17 cellular contexts compared by ENCODE assay signal in genomic region chr1:173481195-173481772, GRCh38.
"Had no signal": no experiment of that assay in that cellular context is flagged by ENCODE, and none has a peak within 500 bp of the region (broad histone marks: within the 10 kb centered on the region; RNA-seq: fewer than 3 reads in every experiment).

No MANE protein-coding gene starts in this region.

- FAIRE-seq: colon had no signal

- H3K27me3 ChIP-seq: esophagus muscularis mucosa, neutrophil, transverse colon had no signal

- H3K27me3 Mint-ChIP-seq: activated B cell treated with CpG ODN at 0.5 μM for 24 hours; activated CD4-positive, alpha-beta T cell treated with anti-CD3 and anti-CD28 coated beads, Interleukin-2, amount 10 ng/mL, durations not matched to agents 24 days and 14 days had no signal

- DNase-seq: activated B cell treated with CpG ODN at 0.5 μM for 24 hours; activated CD4-positive, alpha-beta T cell treated with anti-CD3 and anti-CD28 coated beads, Interleukin-2, amount 10 ng/mL, durations not matched to agents 24 days and 14 days; activated CD8-positive, alpha-beta memory T cell treated with anti-CD3 and anti-CD28 coated beads, Interleukin-2, amount 50 U/mL, for 4 hours; activated CD8-positive, alpha-beta T cell treated with anti-CD3 and anti-CD28 coated beads, Interleukin-2, amount 10 ng/mL, durations not matched to agents 7 days and 5 days; activated naive CD4-positive, alpha-beta T cell; glutamatergic neuron; hypothalamus; lower lobe of right lung; midbrain; stimulated activated CD4-positive, alpha-beta T cell treated with anti-CD3 and anti-CD28 coated beads, Interleukin-2, amount 100 ng/mL, for 48 hours; stimulated activated naive CD4-positive, alpha-beta T cell; transverse colon had no signal

- H3K4me3 ChIP-seq: lower lobe of right lung, transverse colon had no signal

- ATAC-seq: activated CD8-positive, alpha-beta T cell treated with anti-CD3 and anti-CD28 coated beads, Interleukin-2, amount 10 ng/mL, durations not matched to agents 7 days and 5 days; lower lobe of right lung had no signal

- H3K27ac ChIP-seq: esophagus muscularis mucosa, lower lobe of right lung, neutrophil, parathyroid adenoma, transverse colon had no signal

- H3K4me1 ChIP-seq: parathyroid adenoma had no signal

- H3K9me3 ChIP-seq: esophagus muscularis mucosa, lower lobe of right lung, neutrophil, transverse colon had no signal

- H3K27ac Mint-ChIP-seq: activated B cell treated with CpG ODN at 0.5 μM for 24 hours; activated CD4-positive, alpha-beta T cell treated with anti-CD3 and anti-CD28 coated beads, Interleukin-2, amount 10 ng/mL, durations not matched to agents 24 days and 14 days; activated CD8-positive, alpha-beta T cell treated with anti-CD3 and anti-CD28 coated beads, Interleukin-2, amount 10 ng/mL, durations not matched to agents 7 days and 5 days; T-helper 1 cell treated with Interleukin-12 subunit alpha and Interleukin-12 subunit beta and Interleukin-4 antibody, amounts not matched to agents 30 μg/mL and 1 μg/mL, for 36 hours had no signal

- H3K9me3 Mint-ChIP-seq: activated B cell treated with CpG ODN at 0.5 μM for 24 hours; activated CD4-positive, alpha-beta T cell treated with anti-CD3 and anti-CD28 coated beads, Interleukin-2, amount 10 ng/mL, durations not matched to agents 24 days and 14 days; T-helper 1 cell treated with Interleukin-12 subunit alpha and Interleukin-12 subunit beta and Interleukin-4 antibody, amounts not matched to agents 30 μg/mL and 1 μg/mL, for 36 hours had no signal

- H3K9ac ChIP-seq: parathyroid adenoma had no signal

- H3K4me3 Mint-ChIP-seq: activated B cell treated with CpG ODN at 0.5 μM for 24 hours; activated CD4-positive, alpha-beta T cell treated with anti-CD3 and anti-CD28 coated beads, Interleukin-2, amount 10 ng/mL, durations not matched to agents 24 days and 14 days; activated CD8-positive, alpha-beta T cell treated with anti-CD3 and anti-CD28 coated beads, Interleukin-2, amount 10 ng/mL, durations not matched to agents 7 days and 5 days; T-helper 1 cell treated with Interleukin-12 subunit alpha and Interleukin-12 subunit beta and Interleukin-4 antibody, amounts not matched to agents 30 μg/mL and 1 μg/mL, for 36 hours had no signal
